Comparison of ENCODE assay signal across 8 cellular contexts in the genomic region with DNA sequence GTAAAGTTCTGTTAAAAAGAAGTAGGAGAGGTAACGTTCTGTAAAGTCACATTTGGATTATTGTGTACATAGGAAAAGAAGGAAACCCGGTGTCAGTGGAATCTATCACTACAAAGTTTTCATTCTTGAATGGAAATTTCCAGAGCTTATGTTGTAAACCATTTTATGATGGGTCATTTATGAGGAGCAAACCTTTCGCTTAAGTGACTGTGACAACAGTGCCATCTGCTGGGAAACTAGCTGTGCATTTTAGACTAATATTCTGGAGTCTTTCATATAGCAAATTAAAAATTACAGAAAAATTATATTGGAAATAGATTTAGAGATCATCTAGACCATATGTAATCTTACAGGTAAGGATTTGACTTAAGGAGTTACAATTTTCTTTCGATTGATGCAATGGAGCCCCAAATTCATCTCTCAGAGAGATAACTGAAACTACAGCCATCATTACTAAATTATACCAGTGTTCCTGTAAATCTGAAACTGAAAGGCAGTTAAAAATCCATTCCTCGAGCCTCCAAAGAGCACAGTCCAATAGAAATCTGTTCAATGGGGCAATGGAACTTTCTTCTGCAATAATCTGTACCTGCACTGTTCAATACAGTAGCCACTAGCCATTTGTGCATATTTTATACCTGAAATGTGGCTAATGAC. TPM values are rescaled to one million over a fixed set of nuclear protein-coding genes. Genes with fewer than 3 reads are reported as not detected.
DNase-seq lines count a peak whose midpoint lies in the region; ATAC-seq and TF ChIP-seq lines count a peak whose summit lies in the region.

No MANE protein-coding gene starts in this region.

- 11 to 35% methylated on average over 5 of the region's 5 CpGs for WGBS in lung, 2 donors
- WGBS in tibial nerve, 2 donors, result 10 to 12% methylated on average over 5 of the region's 5 CpGs

- DNase-seq in activated T-cell treated with anti-CD3 and anti-CD28 coated beads for 4 hours (peak; percentile 17), M059J (ENCODE audit: low read depth) (peak; percentile 65), cerebellum (ENCODE audit: low spot score) (peak; percentile 67), lung (ENCODE audit: low spot score) (no peak), tibial nerve (ENCODE audit: low spot score in 2 of 2) (peak in 1 of 2 donors; percentile 53)
- DNase-seq in activated T-cell treated with anti-CD3 and anti-CD28 coated beads, Interleukin-2, amount 50 U/mL, for 1 hour, result no peak

- H3K4me3 ChIP-seq in lung, result no peak overlapping the region
- no peak overlapping the region for H3K4me3 ChIP-seq in tibial nerve

- peak; percentile 76 for ATAC-seq in SK-N-SH treated with all-trans-retinoic acid at 6 μM for 48 hours
- no peak for ATAC-seq in lung (ENCODE audit: insufficient read depth, low FRiP score)
- no peak for ATAC-seq in GM18870 (IDR thresholded peaks at IDR 0.05; ENCODE audit: unreplicated experiment)

- H3K9me3 ChIP-seq in lung (ENCODE audit: control insufficient read depth in 2 of 2, insufficient read depth in 1 of 2, low read length in 1 of 2), result no peaks in the 10 kb centered on the region
- H3K9me3 ChIP-seq in tibial nerve, result no peaks in the 10 kb centered on the region

- H3K27ac ChIP-seq in lung (ENCODE audit: low read depth in 1 of 2, low read length in 1 of 2), result no peak overlapping the region
- no peak overlapping the region for H3K27ac ChIP-seq in tibial nerve

- H3K36me3 ChIP-seq in lung (ENCODE audit: control insufficient read depth in 2 of 2, insufficient read depth in 2 of 2, low read length in 2 of 2) (no peaks in the 10 kb centered on the region), tibial nerve (no peaks in the 10 kb centered on the region)

- H3K4me1 ChIP-seq in lung (ENCODE audit: control insufficient read depth in 2 of 2, insufficient read depth in 2 of 2, low read length in 2 of 2), result no peaks in the 10 kb centered on the region
- H3K4me1 ChIP-seq in tibial nerve, result no peaks in the 10 kb centered on the region

- no peak for TF ChIP-seq EP300 in tibial nerve (IDR thresholded peaks at IDR 0.05)

- no peaks in the 10 kb centered on the region for H3K27me3 ChIP-seq in lung (ENCODE audit: control insufficient read depth, insufficient read depth)
- H3K27me3 ChIP-seq in tibial nerve, result peaks cover 0 to 14% of the 10 kb centered on the region in 2 donors

- no peak for TF ChIP-seq POLR2A in tibial nerve (IDR thresholded peaks at IDR 0.05)

- TF ChIP-seq CTCF in lung (IDR thresholded peaks at IDR 0.05; ENCODE audit: control extremely low read depth, extremely low read depth) (peak; percentile 26), tibial nerve (IDR thresholded peaks at IDR 0.05) (peak; percentile 29 to 61 (median 45))

TF ChIP-seq in SK-N-SH treated with all-trans-retinoic acid at 6 μM for 48 hours, 23 proteins besides CTCF, POLR2A, EP300 and RAD21:
- TF ChIP-seq, protein P1, sequence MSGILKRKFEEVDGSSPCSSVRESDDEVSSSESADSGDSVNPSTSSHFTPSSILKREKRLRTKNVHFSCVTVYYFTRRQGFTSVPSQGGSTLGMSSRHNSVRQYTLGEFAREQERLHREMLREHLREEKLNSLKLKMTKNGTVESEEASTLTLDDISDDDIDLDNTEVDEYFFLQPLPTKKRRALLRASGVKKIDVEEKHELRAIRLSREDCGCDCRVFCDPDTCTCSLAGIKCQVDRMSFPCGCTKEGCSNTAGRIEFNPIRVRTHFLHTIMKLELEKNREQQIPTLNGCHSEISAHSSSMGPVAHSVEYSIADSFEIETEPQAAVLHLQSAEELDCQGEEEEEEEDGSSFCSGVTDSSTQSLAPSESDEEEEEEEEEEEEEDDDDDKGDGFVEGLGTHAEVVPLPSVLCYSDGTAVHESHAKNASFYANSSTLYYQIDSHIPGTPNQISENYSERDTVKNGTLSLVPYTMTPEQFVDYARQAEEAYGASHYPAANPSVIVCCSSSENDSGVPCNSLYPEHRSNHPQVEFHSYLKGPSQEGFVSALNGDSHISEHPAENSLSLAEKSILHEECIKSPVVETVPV (CRISPR knock-in tag; IDR thresholded peaks at IDR 0.05), result no peak
- TF ChIP-seq ZNF70 (CRISPR knock-in tag; IDR thresholded peaks at IDR 0.05) (no peak), ISL1 (CRISPR knock-in tag; IDR thresholded peaks at IDR 0.05) (no peak)

RNA-seq across cellular contexts. Expression of a gene that starts 26.9 kb away (rescaled TPM):
- total RNA-seq in M059J (2014; rRNA removed; shearing (Covaris generic)), result 8.2 and 16.0 TPM in 2 replicates
- 1.3 TPM for total RNA-seq in cerebellum
- total RNA-seq in lung, result 1 to 10 TPM; 3.7 to 7.5 TPM
- polyA plus RNA-seq in lung, result 1 to 10 TPM; 2.1 to 2.5 TPM
- 1 to 10 TPM in 3 of 4 donors, under 1 TPM in 1; 0.87 to 3.9 (median 1.1) TPM for total RNA-seq in tibial nerve

Comparison
In these comparisons a context has a peak if more than half of its experiments do, and no peak if none do; other contexts are left out.
1. DNase-seq: peak in activated T-cell treated with anti-CD3 and anti-CD28 coated beads for 4 hours (single experiment), M059J (single experiment) and cerebellum (single experiment); none in activated T-cell treated with anti-CD3 and anti-CD28 coated beads, Interleukin-2, amount 50 U/mL, for 1 hour (single experiment) and lung (single experiment).